Comparison of ENCODE assay signal across 9 cellular contexts in genomic region chr1:11690669-11691301, GRCh38. TPM values are rescaled to one million over a fixed set of nuclear protein-coding genes. Genes with fewer than 3 reads are reported as not detected.
DNase-seq lines count a peak whose midpoint lies in the region; ATAC-seq, FAIRE-seq and TF ChIP-seq lines count a peak whose summit lies in the region.
"Had no signal": no experiment of that assay in that cellular context is flagged by ENCODE, and none has a peak within 500 bp of the region (broad histone marks: within the 10 kb centered on the region; RNA-seq: fewer than 3 reads in every experiment).

No MANE protein-coding gene starts in this region.

- POLR2A ChIA-PET in naive thymus-derived CD8-positive, alpha-beta T cell (lab: Charles Lee), result interaction anchor here (0.6 to 1.2 kb wide), 6 partner anchors 9 to 478 kb away, joined by 3 to 4 read pairs (median 3); no protein-coding TSS in a partner anchor

- ATAC-seq in CD4-positive, CD25-positive, alpha-beta regulatory T cell (ENCODE audit: low read depth in 2 of 2), result no peak
- peak; percentile 2 to 11 for ATAC-seq in naive thymus-derived CD8-positive, alpha-beta T cell
- no peak for ATAC-seq in HG02840 (IDR thresholded peaks at IDR 0.05; ENCODE audit: low FRiP score, unreplicated experiment)
- no peak for ATAC-seq in HG03025 (IDR thresholded peaks at IDR 0.05; ENCODE audit: low FRiP score, unreplicated experiment)
- ATAC-seq in HG03565 (IDR thresholded peaks at IDR 0.05; ENCODE audit: unreplicated experiment), result no peak

- FAIRE-seq in D721Med (lab: Jason Lieb, UNC), result no peak

- H3K4me3 ChIP-seq in CD4-positive, CD25-positive, alpha-beta regulatory T cell (ENCODE audit: low read depth, low read length), result no peak overlapping the region

- no peak overlapping the region for H3K27ac ChIP-seq in CD4-positive, CD25-positive, alpha-beta regulatory T cell (ENCODE audit: insufficient read depth, low read length, poor library complexity, severe bottlenecking)

- peak overlapping the region; percentile 11 to 71 (median 26) for H3K4me3 Mint-ChIP-seq in CD4-positive, CD25-positive, alpha-beta regulatory T cell
- H3K4me3 Mint-ChIP-seq in chondrocyte (ENCODE audit: unreplicated experiment), result peak overlapping the region; percentile 60
- peak overlapping the region; percentile 45 to 83 (median 70) for H3K4me3 Mint-ChIP-seq in naive thymus-derived CD8-positive, alpha-beta T cell

- H3K36me3 Mint-ChIP-seq in CD4-positive, CD25-positive, alpha-beta regulatory T cell, result no peaks in the 10 kb centered on the region
- no peaks in the 10 kb centered on the region for H3K36me3 Mint-ChIP-seq in chondrocyte (ENCODE audit: low read depth)
- H3K36me3 Mint-ChIP-seq in naive thymus-derived CD8-positive, alpha-beta T cell, result peaks cover 0 to 5% (median 0%) of the 10 kb centered on the region in 3 donors

- peaks cover 0 to 29% (median 15%) of the 10 kb centered on the region in 4 donors for H3K4me1 Mint-ChIP-seq in CD4-positive, CD25-positive, alpha-beta regulatory T cell
- H3K4me1 Mint-ChIP-seq in chondrocyte (ENCODE audit: low read depth), result peaks cover 20% of the 10 kb centered on the region
- H3K4me1 Mint-ChIP-seq in naive thymus-derived CD8-positive, alpha-beta T cell, result peaks cover 15 to 39% (median 32%) of the 10 kb centered on the region in 4 donors

- H3K9me3 Mint-ChIP-seq in CD4-positive, CD25-positive, alpha-beta regulatory T cell, result peaks cover 0 to 2% (median 0%) of the 10 kb centered on the region in 7 donors
- H3K9me3 Mint-ChIP-seq in chondrocyte (ENCODE audit: low read depth), result no peaks in the 10 kb centered on the region
- H3K9me3 Mint-ChIP-seq in naive thymus-derived CD8-positive, alpha-beta T cell, result no peaks in the 10 kb centered on the region

- peaks cover 70% of the 10 kb centered on the region for H3K27me3 Mint-ChIP-seq in CD4-positive, CD25-positive, alpha-beta regulatory T cell
- H3K27me3 Mint-ChIP-seq in chondrocyte (ENCODE audit: low read depth), result peaks cover 39% of the 10 kb centered on the region
- peaks cover 20 to 65% (median 31%) of the 10 kb centered on the region in 5 donors for H3K27me3 Mint-ChIP-seq in naive thymus-derived CD8-positive, alpha-beta T cell

- DNase-seq in CD4-positive, CD25-positive, alpha-beta regulatory T cell, result no peak
- DNase-seq in NCI-H1105 (lab: John Stamatoyannopoulos, UW), result peak; percentile 24
- DNase-seq in chondrocyte (ENCODE audit: low spot score), result no peak
- no peak for DNase-seq in naive thymus-derived CD8-positive, alpha-beta T cell
- DNase-seq in D721Med (ENCODE audit: insufficient read length, low spot score), result no peak
- DNase-seq: activated naive CD4-positive, alpha-beta T cell had no signal

- H3K9me3 ChIP-seq in CD4-positive, CD25-positive, alpha-beta regulatory T cell (ENCODE audit: control insufficient read depth in 2 of 2, low read length in 2 of 2), result no peaks in the 10 kb centered on the region

- TF ChIP-seq CTCF in chondrocyte (IDR thresholded peaks at IDR 0.05) (no peak), D721Med (IDR thresholded peaks at IDR 0.05; ENCODE audit: insufficient read depth, missing control alignments) (no peak)

- H3K4me1 ChIP-seq in CD4-positive, CD25-positive, alpha-beta regulatory T cell (ENCODE audit: control insufficient read depth, insufficient read depth, low read length, poor library complexity, severe bottlenecking), result peaks cover 31% of the 10 kb centered on the region

- peak overlapping the region in 1 of 3 donors; percentile 95 for H3K27ac Mint-ChIP-seq in CD4-positive, CD25-positive, alpha-beta regulatory T cell
- H3K27ac Mint-ChIP-seq in chondrocyte (ENCODE audit: unreplicated experiment), result no peak overlapping the region
- peak overlapping the region in 2 of 10 donors; percentile 31 to 41 for H3K27ac Mint-ChIP-seq in naive thymus-derived CD8-positive, alpha-beta T cell

- no peaks in the 10 kb centered on the region for H3K36me3 ChIP-seq in CD4-positive, CD25-positive, alpha-beta regulatory T cell (ENCODE audit: control insufficient read depth, insufficient read depth, low read length)

- peaks cover 14% of the 10 kb centered on the region for H3K27me3 ChIP-seq in CD4-positive, CD25-positive, alpha-beta regulatory T cell (ENCODE audit: control insufficient read depth, insufficient read depth, low read length)

RNA-seq across cellular contexts. Expression of gene DRAXIN, which starts 0.7 kb away (rescaled TPM):
- total RNA-seq in CD4-positive, CD25-positive, alpha-beta regulatory T cell, result not detected
- polyA plus RNA-seq in CD4-positive, CD25-positive, alpha-beta regulatory T cell, result under 1 TPM in 2 of 4 donors, not detected in 2; 0.06 to 0.11 TPM
- 0.17 to 0.29 TPM (median 0.18 TPM) in 3 replicates for total RNA-seq in chondrocyte
- total RNA-seq in naive thymus-derived CD8-positive, alpha-beta T cell, result under 1 TPM; 0.22 to 0.29 TPM
- polyA plus RNA-seq in naive thymus-derived CD8-positive, alpha-beta T cell, result under 1 TPM; 0.07 to 0.29 (median 0.14) TPM

RNA-seq across cellular contexts. Expression of gene MAD2L2, which starts 9.8 kb away (rescaled TPM):
- 28.7 TPM for total RNA-seq in CD4-positive, CD25-positive, alpha-beta regulatory T cell
- polyA plus RNA-seq in CD4-positive, CD25-positive, alpha-beta regulatory T cell, result 10 to 100 TPM; 49.3 to 75.3 (median 55.3) TPM
- 31.8 to 33.6 TPM (median 32.1 TPM) in 3 replicates for total RNA-seq in chondrocyte
- total RNA-seq in naive thymus-derived CD8-positive, alpha-beta T cell, result 10 to 100 TPM; 19.7 to 21.3 TPM
- 10 to 100 TPM; 52.2 to 66.1 (median 54.2) TPM for polyA plus RNA-seq in naive thymus-derived CD8-positive, alpha-beta T cell

RNA-seq across cellular contexts. Expression of gene FBXO6, which starts 26.8 kb away (rescaled TPM):
- 5.9 TPM for total RNA-seq in CD4-positive, CD25-positive, alpha-beta regulatory T cell
- polyA plus RNA-seq in CD4-positive, CD25-positive, alpha-beta regulatory T cell, result 10 to 100 TPM in 3 of 4 donors, 1 to 10 TPM in 1; 9.4 to 18.4 (median 17.3) TPM
- total RNA-seq in chondrocyte, result 8.5 to 10.1 TPM (median 9.2 TPM) in 3 replicates
- total RNA-seq in naive thymus-derived CD8-positive, alpha-beta T cell, result 1 to 10 TPM; 3.2 to 3.7 TPM
- polyA plus RNA-seq in naive thymus-derived CD8-positive, alpha-beta T cell, result 10 to 100 TPM; 12.9 to 22.2 (median 14.0) TPM

RNA-seq across cellular contexts. Expression of gene FBXO44, which starts 36.1 kb away (rescaled TPM):
- 43.7 TPM for total RNA-seq in CD4-positive, CD25-positive, alpha-beta regulatory T cell
- polyA plus RNA-seq in CD4-positive, CD25-positive, alpha-beta regulatory T cell, result 1 to 10 TPM; 5.5 to 9.5 (median 7.4) TPM
- 15.7 to 17.5 TPM (median 16.5 TPM) in 3 replicates for total RNA-seq in chondrocyte
- 10 to 100 TPM; 54.3 to 55.7 TPM for total RNA-seq in naive thymus-derived CD8-positive, alpha-beta T cell
- 10 to 100 TPM in 1 of 3 donors, 1 to 10 TPM in 2; 6.4 to 10.1 (median 9.5) TPM for polyA plus RNA-seq in naive thymus-derived CD8-positive, alpha-beta T cell

RNA-seq across cellular contexts. Expression of gene FBXO2, which starts 36.6 kb away (rescaled TPM):
- 2.1 TPM for total RNA-seq in CD4-positive, CD25-positive, alpha-beta regulatory T cell
- 10 to 100 TPM in 2 of 4 donors, 1 to 10 TPM in 2; 3.9 to 10.6 (median 7.0) TPM for polyA plus RNA-seq in CD4-positive, CD25-positive, alpha-beta regulatory T cell
- 1.2 to 1.6 TPM (median 1.2 TPM) in 3 replicates for total RNA-seq in chondrocyte
- 1 to 10 TPM; 2.5 to 3.8 TPM for total RNA-seq in naive thymus-derived CD8-positive, alpha-beta T cell
- 1 to 10 TPM; 2.3 to 5.4 (median 3.6) TPM for polyA plus RNA-seq in naive thymus-derived CD8-positive, alpha-beta T cell

Comparison
In these comparisons a context has a peak if more than half of its experiments do, and no peak if none do; other contexts are left out.
1. ATAC-seq: peak in naive thymus-derived CD8-positive, alpha-beta T cell (2 of 2); none in CD4-positive, CD25-positive, alpha-beta regulatory T cell (0 of 2), HG02840 (single experiment), HG03025 (single experiment) and HG03565 (single experiment).
2. Peak in every context shown above with its lines, with median percentiles within 50 percentile points of each other: H3K4me3 Mint-ChIP-seq.